Comparison of ENCODE assay signal across 12 cellular contexts in genomic region chr1:22141493-22141892, GRCh38. TPM values are rescaled to one million over a fixed set of nuclear protein-coding genes. Genes with fewer than 3 reads are reported as not detected.
DNase-seq lines count a peak whose midpoint lies in the region; ATAC-seq and TF ChIP-seq lines count a peak whose summit lies in the region.
"Had no signal": no experiment of that assay in that cellular context is flagged by ENCODE, and none has a peak within 500 bp of the region (broad histone marks: within the 10 kb centered on the region; RNA-seq: fewer than 3 reads in every experiment).

No MANE protein-coding gene starts in this region.

- H3K9me3 Mint-ChIP-seq in CD8-positive, alpha-beta T cell, result no peaks in the 10 kb centered on the region
- no peaks in the 10 kb centered on the region for H3K9me3 Mint-ChIP-seq in endodermal cell
- no peaks in the 10 kb centered on the region for H3K9me3 Mint-ChIP-seq in nephron progenitor cell
- H3K9me3 Mint-ChIP-seq: activated T-helper 17 cell treated with anti-CD3 and anti-CD28 coated beads, Interleukin-2, amount 50 U/mL, for 72 hours had no signal

- DNase-seq in CD8-positive, alpha-beta T cell, result no peak
- DNase-seq in MM.1S, result no peak
- DNase-seq in endodermal cell, result no peak
- DNase-seq in nephron progenitor cell, result no peak
- no peak for DNase-seq in coronary artery (ENCODE audit: low spot score)
- DNase-seq in vagina (ENCODE audit: extremely low spot score in 2 of 2), result no peak
- no peak for DNase-seq in MV-4-11 (lab: John Stamatoyannopoulos, UW)
- no peak for DNase-seq in GOT3 (lab: John Stamatoyannopoulos, UW)
- DNase-seq: effector CD4-positive, alpha-beta T cell had no signal

- H3K4me3 ChIP-seq in CD8-positive, alpha-beta T cell (ENCODE audit: low read depth, low read length), result no peak overlapping the region
- H3K4me3 ChIP-seq in MM.1S (ENCODE audit: low read length), result no peak overlapping the region
- peak overlapping the region; percentile 68 for H3K4me3 ChIP-seq in endodermal cell (ENCODE audit: low read length)
- H3K4me3 ChIP-seq in coronary artery, result no peak overlapping the region
- peak overlapping the region in 1 of 2 donors; percentile 53 for H3K4me3 ChIP-seq in vagina

- POLR2A ChIA-PET in CD8-positive, alpha-beta T cell (lab: Charles Lee), result interaction anchor here (0.6 to 0.7 kb wide), 2 partner anchors 74 to 389 kb away, joined by 3 read pairs; no protein-coding TSS in a partner anchor

- H3K4me1 ChIP-seq in CD8-positive, alpha-beta T cell (ENCODE audit: insufficient read depth, low read length), result peaks cover 7% of the 10 kb centered on the region
- H3K4me1 ChIP-seq in MM.1S (ENCODE audit: low read length) (no peaks in the 10 kb centered on the region), endodermal cell (ENCODE audit: control insufficient read depth, insufficient read depth, low read length) (peaks cover 11% of the 10 kb centered on the region), vagina (peaks cover 59% of the 10 kb centered on the region)

- WGBS in endodermal cell (ENCODE audit: insufficient coverage in 1 of 2, insufficient read length in 1 of 2), 2 experiments, result 26 to 39% methylated on average over 5 to 8 of the region's 8 CpGs

- no peak overlapping the region for H3K27ac ChIP-seq in CD8-positive, alpha-beta T cell (ENCODE audit: low read depth, low read length)
- H3K27ac ChIP-seq in MM.1S (ENCODE audit: low read length) (no peak overlapping the region), endodermal cell (ENCODE audit: low read depth, low read length) (no peak overlapping the region), coronary artery (no peak overlapping the region), vagina (no peak overlapping the region)

- H3K4me1 Mint-ChIP-seq in CD8-positive, alpha-beta T cell (ENCODE audit: low read depth), result peaks cover 8% of the 10 kb centered on the region
- H3K4me1 Mint-ChIP-seq in endodermal cell (peaks cover 18% of the 10 kb centered on the region), nephron progenitor cell (peaks cover 23% of the 10 kb centered on the region)

- H3K36me3 ChIP-seq in CD8-positive, alpha-beta T cell (ENCODE audit: insufficient read depth, low read length), result no peaks in the 10 kb centered on the region
- H3K36me3 ChIP-seq in MM.1S (replicated peaks; ENCODE audit: insufficient read depth, low read length) (no peaks in the 10 kb centered on the region), endodermal cell (ENCODE audit: control insufficient read depth, insufficient read depth, low read length) (no peaks in the 10 kb centered on the region), vagina (no peaks in the 10 kb centered on the region)

- CTCF ChIA-PET in CD8-positive, alpha-beta T cell (lab: Charles Lee), result interaction anchor here (3.3 kb wide), 1 partner anchor 10 kb away, joined by 12 read pairs; no protein-coding TSS in a partner anchor

- H3F3A ChIP-seq in MM.1S (ENCODE audit: insufficient read depth, low read length), result no peaks in the 10 kb centered on the region

- H3K36me3 Mint-ChIP-seq in CD8-positive, alpha-beta T cell, result no peaks in the 10 kb centered on the region
- H3K36me3 Mint-ChIP-seq in endodermal cell (ENCODE audit: low read depth) (no peaks in the 10 kb centered on the region), nephron progenitor cell (ENCODE audit: low read depth) (no peaks in the 10 kb centered on the region)

- no peak overlapping the region for H3K27ac Mint-ChIP-seq in CD8-positive, alpha-beta T cell
- H3K27ac Mint-ChIP-seq in endodermal cell, result no peak overlapping the region
- no peak overlapping the region for H3K27ac Mint-ChIP-seq in nephron progenitor cell
- H3K27ac Mint-ChIP-seq: activated T-helper 17 cell treated with anti-CD3 and anti-CD28 coated beads, Interleukin-2, amount 50 U/mL, for 72 hours had no signal

- H3K4me3 Mint-ChIP-seq in CD8-positive, alpha-beta T cell, result peak overlapping the region; percentile 58
- peak overlapping the region; percentile 44 for H3K4me3 Mint-ChIP-seq in endodermal cell
- peak overlapping the region; percentile 73 for H3K4me3 Mint-ChIP-seq in nephron progenitor cell
- H3K4me3 Mint-ChIP-seq: activated T-helper 17 cell treated with anti-CD3 and anti-CD28 coated beads, Interleukin-2, amount 50 U/mL, for 72 hours had no signal

- H4K20me1 ChIP-seq in MM.1S (ENCODE audit: insufficient read depth, low read length), result no peaks in the 10 kb centered on the region

- H3K9ac ChIP-seq in MM.1S (ENCODE audit: low read length) (no peak overlapping the region), endodermal cell (ENCODE audit: extremely low read depth, low read length, poor library complexity, severe bottlenecking) (no peak overlapping the region)

- no peaks in the 10 kb centered on the region for H3K9me2 ChIP-seq in MM.1S (replicated peaks; ENCODE audit: insufficient read depth, low read length)

- H3K79me2 ChIP-seq in MM.1S (ENCODE audit: low read length), result no peaks in the 10 kb centered on the region

- H3K4me2 ChIP-seq in MM.1S (ENCODE audit: low read depth, low read length), result peak overlapping the region; percentile 87; the same call in 1 of the 2 replicates

- ATAC-seq in CD8-positive, alpha-beta T cell, result no peak

- H2AFZ ChIP-seq in MM.1S (ENCODE audit: low read length), result no peak overlapping the region

- intact Hi-C loops in CD8-positive, alpha-beta T cell (cut with DNase I, micrococcal nuclease), result no loop called here
- intact Hi-C loops in vagina (cut with DNase I), result no loop called here

- H3K9me3 ChIP-seq in CD8-positive, alpha-beta T cell (ENCODE audit: low read length), result no peaks in the 10 kb centered on the region
- H3K9me3 ChIP-seq in MM.1S (replicated peaks; ENCODE audit: insufficient read depth, low read length), result no peaks in the 10 kb centered on the region
- H3K9me3 ChIP-seq in endodermal cell (ENCODE audit: control insufficient read depth, low read length), result no peaks in the 10 kb centered on the region
- H3K9me3 ChIP-seq in vagina, result no peaks in the 10 kb centered on the region

- no peak for TF ChIP-seq POLR2A in vagina (IDR thresholded peaks at IDR 0.05)

- TF ChIP-seq CTCF in CD8-positive, alpha-beta T cell (IDR thresholded peaks at IDR 0.05), result no peak
- no peak for TF ChIP-seq CTCF in MM.1S (IDR thresholded peaks at IDR 0.05; ENCODE audit: low read length)
- TF ChIP-seq CTCF in endodermal cell (conservative IDR thresholded peaks at IDR 0.05), result no peak
- no peak for TF ChIP-seq CTCF in nephron progenitor cell (IDR thresholded peaks at IDR 0.05)
- TF ChIP-seq CTCF in coronary artery (IDR thresholded peaks at IDR 0.05), result no peak
- TF ChIP-seq CTCF in vagina (IDR thresholded peaks at IDR 0.05), result no peak

- H3K27me3 Mint-ChIP-seq in CD8-positive, alpha-beta T cell (ENCODE audit: low read depth), result peaks cover 41% of the 10 kb centered on the region
- H3K27me3 Mint-ChIP-seq in endodermal cell (ENCODE audit: insufficient read depth) (peaks cover 32% of the 10 kb centered on the region), nephron progenitor cell (ENCODE audit: low read depth, poor library complexity) (peaks cover 89% of the 10 kb centered on the region)

- peaks cover 14% of the 10 kb centered on the region for H3K27me3 ChIP-seq in CD8-positive, alpha-beta T cell (ENCODE audit: insufficient read depth, low read length)
- peaks cover 59% of the 10 kb centered on the region for H3K27me3 ChIP-seq in MM.1S (replicated peaks; ENCODE audit: insufficient read depth, low read length)
- H3K27me3 ChIP-seq in endodermal cell (ENCODE audit: control insufficient read depth, insufficient read depth, low read length, poor library complexity, severe bottlenecking), result peaks cover 32% of the 10 kb centered on the region
- no peaks in the 10 kb centered on the region for H3K27me3 ChIP-seq in vagina

RNA-seq across cellular contexts. Expression of gene WNT4, which starts 1.4 kb away (rescaled TPM):
- total RNA-seq in CD8-positive, alpha-beta T cell, result not detected
- total RNA-seq in endodermal cell (under 1 TPM in 1 of 2 donors, not detected in 1; 0.44 TPM), vagina (5.2 TPM)
- polyA plus RNA-seq in endodermal cell (2013, experiment 1 of 2), result 9.7 TPM
- 8.9 TPM for polyA plus RNA-seq in endodermal cell (2013, experiment 2 of 2)
- total RNA-seq: activated T-helper 17 cell treated with anti-CD3 and anti-CD28 coated beads, Interleukin-2, amount 50 U/mL, for 72 hours; LHCN-M2; T-helper 2 cell treated with Interferon-gamma antibody and Interleukin-4, amounts not matched to agents 100 ng/mL and 5 ng/mL, for 36 hours had no signal
